In genomic region chr3:190807719-190808375, GRCh38 we compare ENCODE assay signal across 1 cellular context.
TF ChIP-seq lines count a peak whose summit lies in the region.

No MANE protein-coding gene starts in this region.

TF ChIP-seq in HepG2, 621 proteins besides CTCF, POLR2A, EP300 and RAD21 (continued from another document):
- TF ChIP-seq MXD3 (CRISPR knock-in tag; IDR thresholded peaks at IDR 0.05): no peak
- TF ChIP-seq ZNF121 (CRISPR knock-in tag; IDR thresholded peaks at IDR 0.05): no peak
- no peak for TF ChIP-seq PAWR (CRISPR knock-in tag; IDR thresholded peaks at IDR 0.05; ENCODE audit: borderline replicate concordance)
- TF ChIP-seq ZNF101 (CRISPR knock-in tag; IDR thresholded peaks at IDR 0.05; ENCODE audit: borderline replicate concordance, low read depth): no peak
